In the genomic region with DNA sequence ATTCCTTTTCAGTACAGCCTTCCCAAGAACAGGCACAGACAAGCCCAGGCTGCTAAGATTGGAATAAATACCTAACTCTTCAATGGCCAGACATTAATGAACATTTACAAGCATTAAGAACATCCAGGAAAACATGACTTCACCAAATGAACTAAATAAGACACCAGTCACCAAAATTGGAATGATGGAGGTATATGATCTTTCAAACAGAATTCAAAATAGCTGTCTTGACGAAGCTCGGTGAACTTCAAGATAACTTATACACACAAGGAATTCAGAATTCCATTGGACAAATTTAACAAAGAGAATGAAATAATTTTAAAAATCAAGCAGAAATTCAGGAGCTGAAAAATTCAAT, we compare ENCODE assay signal across 2 cellular contexts.
TF ChIP-seq lines count a peak whose summit lies in the region.

No MANE protein-coding gene starts in this region.

TF ChIP-seq in liver, 16 proteins besides CTCF, POLR2A, EP300 and RAD21:
- no peak for TF ChIP-seq JUND (IDR thresholded peaks at IDR 0.05)
- no peak for TF ChIP-seq TAF1 (conservative IDR thresholded peaks at IDR 0.05)
- no peak for TF ChIP-seq ZBTB33 (IDR thresholded peaks at IDR 0.05)

TF ChIP-seq in HepG2, 621 proteins besides CTCF, POLR2A, EP300 and RAD21:
- TF ChIP-seq ZEB1 (IDR thresholded peaks at IDR 0.05; ENCODE audit: insufficient replicate concordance, low read depth) (no peak), MXD3 (CRISPR knock-in tag; IDR thresholded peaks at IDR 0.05) (no peak), PAWR (CRISPR knock-in tag; IDR thresholded peaks at IDR 0.05; ENCODE audit: borderline replicate concordance) (no peak), NRL (CRISPR knock-in tag; IDR thresholded peaks at IDR 0.05; ENCODE audit: borderline replicate concordance) (no peak), DRAP1 (CRISPR knock-in tag; IDR thresholded peaks at IDR 0.05) (no peak), ZBTB39 (CRISPR knock-in tag; IDR thresholded peaks at IDR 0.05) (no peak), KLF16 (CRISPR knock-in tag; IDR thresholded peaks at IDR 0.05) (no peak), ATRX (CRISPR knock-in tag; IDR thresholded peaks at IDR 0.05; ENCODE audit: borderline replicate concordance) (no peak), TBP (CRISPR knock-in tag; IDR thresholded peaks at IDR 0.05) (no peak), TFAP4 (IDR thresholded peaks at IDR 0.05; ENCODE audit: borderline replicate concordance, low read depth) (no peak), ZNF558 (CRISPR knock-in tag; IDR thresholded peaks at IDR 0.05; ENCODE audit: borderline replicate concordance) (no peak), ZNF543 (CRISPR knock-in tag; IDR thresholded peaks at IDR 0.05) (no peak), MYNN (CRISPR knock-in tag; IDR thresholded peaks at IDR 0.05; ENCODE audit: low read depth) (no peak), DZIP1 (CRISPR knock-in tag; IDR thresholded peaks at IDR 0.05) (no peak), RBFOX2 (IDR thresholded peaks at IDR 0.05; ENCODE audit: low read depth, low read length) (no peak), NFKB2 (CRISPR knock-in tag; IDR thresholded peaks at IDR 0.05; ENCODE audit: borderline replicate concordance) (no peak), GTF3A (CRISPR knock-in tag; conservative IDR thresholded peaks at IDR 0.05) (no peak), ZNF761 (CRISPR knock-in tag; conservative IDR thresholded peaks at IDR 0.05) (no peak)
TF ChIP-seq in HepG2: peak in this region for 0.
